In the genomic region with DNA sequence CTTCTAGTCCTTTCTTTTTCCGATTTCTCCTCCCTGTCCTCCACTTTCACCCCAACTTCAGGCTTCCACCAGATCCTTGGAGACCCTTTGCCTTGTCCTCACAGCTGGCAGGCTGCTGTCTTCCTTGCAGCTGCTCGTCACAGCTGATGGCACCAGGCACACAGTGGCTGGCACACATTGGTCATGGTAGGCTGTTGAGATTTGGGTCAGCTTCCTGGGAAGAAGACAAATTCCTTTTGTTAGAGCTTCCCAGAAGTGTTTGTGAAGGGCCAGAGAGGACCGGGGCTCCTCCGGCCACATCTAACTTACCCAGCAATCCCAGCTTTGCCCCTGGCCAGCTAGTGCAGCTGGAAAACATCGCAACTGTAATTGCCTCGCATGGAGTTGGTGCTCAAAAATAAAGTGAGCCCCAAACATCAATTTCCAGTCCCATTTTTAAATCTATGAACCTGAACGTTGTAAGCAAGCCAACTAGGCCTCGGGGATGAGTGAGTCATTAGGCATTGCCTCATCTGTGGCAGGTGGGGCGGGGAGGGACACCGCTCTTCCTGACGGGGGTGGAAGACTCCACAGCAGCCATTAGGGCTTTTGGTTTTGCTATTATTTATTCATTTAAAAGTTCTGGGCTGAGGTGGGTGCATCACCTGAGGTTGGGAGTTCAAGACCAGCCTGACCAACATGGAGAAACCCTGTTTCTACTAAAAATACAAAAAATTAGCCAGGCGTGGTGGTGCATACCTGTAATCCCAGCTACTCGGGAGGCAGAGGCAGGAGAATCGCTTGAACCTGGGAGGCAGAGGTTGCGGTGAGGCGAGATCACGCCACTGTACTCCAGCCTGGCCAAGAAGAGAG, we compare ENCODE assay signal across 9 cellular contexts. TPM values are rescaled to one million over a fixed set of nuclear protein-coding genes. Genes with fewer than 3 reads are reported as not detected.
DNase-seq lines count a peak whose midpoint lies in the region; ATAC-seq, FAIRE-seq and TF ChIP-seq lines count a peak whose summit lies in the region.
"Had no signal": no experiment of that assay in that cellular context is flagged by ENCODE, and none has a peak within 500 bp of the region (broad histone marks: within the 10 kb centered on the region; RNA-seq: fewer than 3 reads in every experiment).

No MANE protein-coding gene starts in this region.

- H3K36me3 Mint-ChIP-seq in mesothelial cell of epicardium, result peaks cover 12% of the 10 kb centered on the region

- TF ChIP-seq CTCF in coronary artery (IDR thresholded peaks at IDR 0.05), result no peak
- TF ChIP-seq CTCF in mesothelial cell of epicardium (IDR thresholded peaks at IDR 0.05; ENCODE audit: unreplicated experiment), result no peak

- DNase-seq in A172 (ENCODE audit: low spot score) (peak; percentile 92), LoVo (ENCODE audit: low spot score) (peak; percentile 73), coronary artery (ENCODE audit: low spot score) (peak; percentile 73), mesothelial cell of epicardium (ENCODE audit: low spot score in 2 of 2, unreplicated experiment in 2 of 2) (no peak), H54 (ENCODE audit: insufficient read length, low spot score) (no peak)
- DNase-seq in activated naive CD4-positive, alpha-beta T cell treated with Interleukin-2 at 50 U/mL for 16 hours, result no peak
- DNase-seq: DND-41 had no signal

- H3K4me3 Mint-ChIP-seq in mesothelial cell of epicardium, result no peak overlapping the region

- FAIRE-seq in H54 (lab: Jason Lieb, UNC), result no peak

- H3K9me3 Mint-ChIP-seq in mesothelial cell of epicardium, result peaks cover 19% of the 10 kb centered on the region

- H3K27me3 Mint-ChIP-seq in mesothelial cell of epicardium (ENCODE audit: low read depth), result no peaks in the 10 kb centered on the region

- peak overlapping the region; percentile 44 to 87 for H3K27ac ChIP-seq in coronary artery

- H3K4me3 ChIP-seq in coronary artery, result no peak overlapping the region

- ATAC-seq in GM19324 (IDR thresholded peaks at IDR 0.05; ENCODE audit: low FRiP score, unreplicated experiment), result no peak
- ATAC-seq in activated CD4-positive, CD25-positive, alpha-beta regulatory T cell treated with anti-CD3 and anti-CD28 coated beads, Interleukin-2, amount 50 U/mL, for 24 hours, result no peak

- H3K4me1 Mint-ChIP-seq in mesothelial cell of epicardium, result peaks cover 51% of the 10 kb centered on the region

- TF ChIP-seq POLR2A in H54 (IDR thresholded peaks at IDR 0.05; ENCODE audit: low read depth, low read length), result no peak

- H3K27ac Mint-ChIP-seq in mesothelial cell of epicardium, result peak overlapping the region; percentile 100

RNA-seq across cellular contexts. Expression of gene CPA5, which starts 12.4 kb away (rescaled TPM):
- 0.28 and 1.0 TPM in 2 replicates for total RNA-seq in A172 (2014; rRNA removed; shearing (Covaris generic))
- 0.58 TPM in 1 of 3 replicates, not detected in the others for total RNA-seq in mesothelial cell of epicardium

RNA-seq across cellular contexts. Expression of gene CPA1, which starts 23.3 kb away (rescaled TPM):
- total RNA-seq in A172 (2014; rRNA removed; shearing (Covaris generic)), result 0.34 and 2.6 TPM in 2 replicates
- total RNA-seq in mesothelial cell of epicardium, result 0.75 to 1.4 TPM (median 1.1 TPM) in 3 replicates

Comparison
In these comparisons a context has a peak if more than half of its experiments do, and no peak if none do; other contexts are left out.
1. DNase-seq: peak in A172 (single experiment), LoVo (single experiment) and coronary artery (single experiment); none in mesothelial cell of epicardium (0 of 2), activated naive CD4-positive, alpha-beta T cell treated with Interleukin-2 at 50 U/mL for 16 hours (single experiment) and H54 (single experiment).